In genomic region chr1:168468042-168468809, GRCh38 we compare ENCODE assay signal across 13 cellular contexts.
A peak's percentile ranks its signal among the peaks of the same experiment; 100 is the strongest.
DNase-seq lines count a peak whose midpoint lies in the region; ATAC-seq and TF ChIP-seq lines count a peak whose summit lies in the region.
"Had no signal": no experiment of that assay in that cellular context is flagged by ENCODE, and none has a peak within 500 bp of the region (broad histone marks: within the 10 kb centered on the region; RNA-seq: fewer than 3 reads in every experiment).

No MANE protein-coding gene starts in this region.

- no peak overlapping the region for H4K12ac ChIP-seq in trophoblast cell (ENCODE audit: low read depth, low read length)

- DNase-seq in DND-41 (no peak), trophoblast cell (peak in 1 of 2 donors; percentile 51), retina (no peak), NCI-H69 (lab: John Stamatoyannopoulos, UW) (no peak), HT-29 (ENCODE audit: low spot score) (no peak), hippocampal formation (lab: John Stamatoyannopoulos, UW) (no peak)
- DNase-seq in central memory CD8-positive, alpha-beta T cell (ENCODE audit: low spot score in 2 of 2) = no peak
- DNase-seq: activated gamma-delta T cell, DMS79, endodermal cell, H7, nucleus accumbens had no signal

- H3K9ac ChIP-seq in DND-41 (ENCODE audit: low read depth, low read length) = no peak overlapping the region
- no peak overlapping the region for H3K9ac ChIP-seq in Loucy (ENCODE audit: low read depth, low read length, poor library complexity, severe bottlenecking)
- H3K9ac ChIP-seq in trophoblast cell (ENCODE audit: low read length) = no peak overlapping the region

- H3K9me3 ChIP-seq in DND-41 (ENCODE audit: insufficient read depth, low read length, severe bottlenecking) (no peaks in the 10 kb centered on the region), Loucy (ENCODE audit: insufficient read depth, low read depth, low read length) (no peaks in the 10 kb centered on the region), trophoblast cell (ENCODE audit: insufficient read depth, low read depth, low read length) (no peaks in the 10 kb centered on the region)

- no peaks in the 10 kb centered on the region for H3K27me3 Mint-ChIP-seq in central memory CD8-positive, alpha-beta T cell

- H3F3A ChIP-seq in Loucy (ENCODE audit: low read depth) = no peaks in the 10 kb centered on the region

- peak overlapping the region; percentile 87 for H3K27ac Mint-ChIP-seq in central memory CD8-positive, alpha-beta T cell (ENCODE audit: low read depth)
- H3K27ac Mint-ChIP-seq: endodermal cell had no signal

- no peak overlapping the region for H2AFZ ChIP-seq in DND-41 (ENCODE audit: low read depth, low read length)
- no peak overlapping the region for H2AFZ ChIP-seq in Loucy (ENCODE audit: low read length)
- H2AFZ ChIP-seq in trophoblast cell (ENCODE audit: insufficient read depth, low read length, poor library complexity) = no peak overlapping the region

- H3K18ac ChIP-seq in trophoblast cell (ENCODE audit: low read length) = no peak overlapping the region

- peak overlapping the region; percentile 61 for H3K4me3 Mint-ChIP-seq in central memory CD8-positive, alpha-beta T cell
- H3K4me3 Mint-ChIP-seq: endodermal cell had no signal

- TF ChIP-seq CTCF in DND-41 (IDR thresholded peaks at IDR 0.05; ENCODE audit: borderline replicate concordance, extremely low read depth, low read length, poor library complexity, severe bottlenecking) = no peak
- no peak for TF ChIP-seq CTCF in Loucy (conservative IDR thresholded peaks at IDR 0.05; ENCODE audit: low read length)

- peaks cover 73% of the 10 kb centered on the region for H3K4me1 Mint-ChIP-seq in central memory CD8-positive, alpha-beta T cell
- H3K4me1 Mint-ChIP-seq: endodermal cell had no signal

- H3K4me1 ChIP-seq in DND-41 (ENCODE audit: insufficient read depth, low read length) (peaks cover 36% of the 10 kb centered on the region), Loucy (ENCODE audit: insufficient read depth, low read length, poor library complexity, severe bottlenecking) (peaks cover 48% of the 10 kb centered on the region), trophoblast cell (ENCODE audit: control insufficient read depth in 1 of 2, insufficient read depth in 2 of 2, low read length in 2 of 2) (peaks cover 0 to 10% of the 10 kb centered on the region in 2 experiments)

- H3K36me3 Mint-ChIP-seq in central memory CD8-positive, alpha-beta T cell (ENCODE audit: insufficient read depth) = no peaks in the 10 kb centered on the region

- no peak overlapping the region for H2AK5ac ChIP-seq in trophoblast cell (ENCODE audit: low read length)

- H3K4me2 ChIP-seq in DND-41 (ENCODE audit: insufficient read depth, low read length) (no peak overlapping the region), Loucy (ENCODE audit: low read depth, low read length, poor library complexity, severe bottlenecking) (peak overlapping the region; percentile 64), trophoblast cell (ENCODE audit: low read length) (no peak overlapping the region)

- H4K20me1 ChIP-seq in DND-41 (ENCODE audit: insufficient read depth, low read length) (no peaks in the 10 kb centered on the region), Loucy (ENCODE audit: insufficient read depth, low read length, poor library complexity, severe bottlenecking) (no peaks in the 10 kb centered on the region)

- no peak for ATAC-seq in DND-41 (ENCODE audit: insufficient read depth, low read depth)
- ATAC-seq in central memory CD8-positive, alpha-beta T cell (replicated peaks; ENCODE audit: extremely low read depth, poor library complexity, severe bottlenecking) = no peak

- no peaks in the 10 kb centered on the region for H3K9me2 ChIP-seq in Loucy (replicated peaks; ENCODE audit: low read depth, low read length)

- no peak overlapping the region for H2BK12ac ChIP-seq in trophoblast cell (ENCODE audit: low read length)

- no peak overlapping the region for H4K91ac ChIP-seq in trophoblast cell (ENCODE audit: low read depth, low read length)

- no peaks in the 10 kb centered on the region for H3K79me2 ChIP-seq in DND-41 (ENCODE audit: insufficient read depth, low read length)
- no peaks in the 10 kb centered on the region for H3K79me2 ChIP-seq in Loucy (ENCODE audit: insufficient read depth, low read length)
- no peaks in the 10 kb centered on the region for H3K79me2 ChIP-seq in trophoblast cell (ENCODE audit: control insufficient read depth, insufficient read depth, low read length, poor library complexity)

- H3K79me1 ChIP-seq in trophoblast cell (ENCODE audit: low read length) = peaks cover 5% of the 10 kb centered on the region

- peak overlapping the region; percentile 63 for H2BK5ac ChIP-seq in trophoblast cell (ENCODE audit: low read depth, low read length, poor library complexity)

- 100% methylated on average over 1 of the region's 5 CpGs for WGBS in trophoblast cell (ENCODE audit: extremely low coverage, insufficient coverage, insufficient read length)

- H3K27ac ChIP-seq in DND-41 (ENCODE audit: low read length) (peak overlapping the region; percentile 56), trophoblast cell (ENCODE audit: low read depth, low read length) (peak overlapping the region; percentile 91)

- H3K9me3 Mint-ChIP-seq in central memory CD8-positive, alpha-beta T cell = no peaks in the 10 kb centered on the region

- no peaks in the 10 kb centered on the region for H3K36me3 ChIP-seq in DND-41 (ENCODE audit: insufficient read depth, low read length)
- H3K36me3 ChIP-seq in Loucy (ENCODE audit: insufficient read depth, low read length) = no peaks in the 10 kb centered on the region
- no peaks in the 10 kb centered on the region for H3K36me3 ChIP-seq in trophoblast cell (ENCODE audit: control insufficient read depth in 1 of 2, insufficient read depth in 2 of 2, low read length in 2 of 2)

- H2BK120ac ChIP-seq in trophoblast cell (ENCODE audit: insufficient read depth, low read length, poor library complexity) = peak overlapping the region; percentile 60

- H3K27me3 ChIP-seq in DND-41 (ENCODE audit: insufficient read depth, low read length, poor library complexity) = no peaks in the 10 kb centered on the region
- H3K27me3 ChIP-seq in Loucy (ENCODE audit: insufficient read depth, low read length, poor library complexity, severe bottlenecking) = no peaks in the 10 kb centered on the region
- H3K27me3 ChIP-seq in trophoblast cell (ENCODE audit: insufficient read depth, low read length) = no peaks in the 10 kb centered on the region

- no peak overlapping the region for H3K23ac ChIP-seq in trophoblast cell (ENCODE audit: low read length)

- no peak overlapping the region for H4K8ac ChIP-seq in trophoblast cell (ENCODE audit: low read depth, low read length)

- H3K4me3 ChIP-seq in DND-41 (ENCODE audit: low read depth in 1 of 2, low read length in 2 of 2) (no peak overlapping the region), Loucy (ENCODE audit: low read length, poor library complexity, severe bottlenecking) (peak overlapping the region; percentile 30), trophoblast cell (ENCODE audit: low read depth, low read length) (no peak overlapping the region)

- no peak overlapping the region for H3K14ac ChIP-seq in trophoblast cell (ENCODE audit: low read length)

- H3K4ac ChIP-seq in trophoblast cell (ENCODE audit: low read depth, low read length) = no peak overlapping the region
